ENCODE assay signal across 8 cellular contexts in the genomic region with DNA sequence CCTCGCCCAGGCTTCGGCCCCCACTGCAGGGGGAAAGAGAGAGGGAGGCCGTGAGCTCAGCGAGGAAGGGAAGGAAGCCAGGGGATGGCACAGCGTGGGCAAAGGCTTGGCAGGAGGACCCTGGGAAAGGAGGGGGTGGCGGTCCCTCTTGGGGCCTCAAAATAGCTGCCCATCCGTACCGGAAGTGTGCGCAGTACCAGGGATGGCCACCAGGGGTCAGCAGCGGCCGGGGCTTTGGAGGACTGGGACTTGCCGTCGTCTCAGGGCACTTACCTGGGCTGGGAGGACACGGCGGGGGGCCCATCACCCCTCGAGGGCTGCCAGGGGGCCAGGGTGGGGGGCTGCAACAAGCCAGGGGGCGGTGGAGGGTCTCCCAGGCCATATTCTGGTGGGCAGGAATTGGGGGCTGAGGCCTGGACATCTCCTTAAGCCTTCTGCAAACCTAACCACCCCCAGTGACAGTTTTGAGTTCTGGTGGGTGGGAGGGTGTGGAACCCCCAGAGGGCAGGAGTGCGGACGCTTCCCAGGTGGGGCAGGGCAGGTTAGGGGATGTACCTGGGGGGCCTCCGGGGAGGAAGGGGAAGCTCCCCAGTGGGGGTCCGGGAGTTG. TPM values are rescaled to one million over a fixed set of nuclear protein-coding genes. Genes with fewer than 3 reads are reported as not detected.
DNase-seq lines count a peak whose midpoint lies in the region; ATAC-seq and TF ChIP-seq lines count a peak whose summit lies in the region.

No MANE protein-coding gene starts in this region.

- WGBS in liver, result 23% methylated on average over 21 of the region's 21 CpGs

- peak; percentile 34 for DNase-seq in A172 (ENCODE audit: low spot score)
- DNase-seq in NCI-H2107 (lab: John Stamatoyannopoulos, UW), result peak; percentile 39
- peak; percentile 70 to 88 for DNase-seq in activated CD4-positive, alpha-beta T cell treated with anti-CD3 and anti-CD28 coated beads for 4 hours
- peak; percentile 68 for DNase-seq in cerebellum (ENCODE audit: low spot score)
- peak; percentile 71 to 86 for DNase-seq in stimulated activated CD4-positive, alpha-beta T cell treated with anti-CD3 and anti-CD28 coated beads, Interleukin-4, amount 100 ng/mL, for 4 hours

- no peak overlapping the region for H3K4me3 ChIP-seq in GM12875 (ENCODE audit: low read depth, low read length)
- no peak overlapping the region for H3K4me3 ChIP-seq in liver (ENCODE audit: low read depth in 1 of 3, low read length in 3 of 3)

- H3K36me3 ChIP-seq in liver (ENCODE audit: control insufficient read depth in 4 of 4, insufficient read depth in 3 of 4, low read depth in 1 of 4, low read length in 3 of 4), result peaks cover 0 to 18% (median 5%) of the 10 kb centered on the region in 4 donors

- peak; percentile 80 to 91 for TF ChIP-seq RAD21 in liver (IDR thresholded peaks at IDR 0.05)

- H3K4me1 ChIP-seq in liver (ENCODE audit: control insufficient read depth in 4 of 4, insufficient read depth in 4 of 4, low read length in 3 of 4), result no peaks in the 10 kb centered on the region

- no peaks in the 10 kb centered on the region for H3K9me3 ChIP-seq in liver (ENCODE audit: control insufficient read depth in 4 of 4, low read length in 3 of 4)

- H3K27me3 ChIP-seq in liver (ENCODE audit: control insufficient read depth in 4 of 4, insufficient read depth in 4 of 4, low read length in 3 of 4), result no peaks in the 10 kb centered on the region

- H3K27ac ChIP-seq in liver (ENCODE audit: low read depth in 1 of 2, low read length in 2 of 2), result no peak overlapping the region

- no peak for ATAC-seq in HG03378 (IDR thresholded peaks at IDR 0.05; ENCODE audit: unreplicated experiment)

- TF ChIP-seq CTCF in GM12875 (IDR thresholded peaks at IDR 0.05; ENCODE audit: borderline replicate concordance, insufficient read depth, low read depth, low read length) (peak; percentile 96), liver (IDR thresholded peaks at IDR 0.05; ENCODE audit: low read depth, low read length, missing input control) (peak; percentile 93)

- no peak overlapping the region for H3K9ac ChIP-seq in liver (ENCODE audit: low read depth in 1 of 2, low read length in 2 of 2)

TF ChIP-seq in liver, 16 proteins besides CTCF, POLR2A, EP300 and RAD21:
- TF ChIP-seq, protein P1, sequence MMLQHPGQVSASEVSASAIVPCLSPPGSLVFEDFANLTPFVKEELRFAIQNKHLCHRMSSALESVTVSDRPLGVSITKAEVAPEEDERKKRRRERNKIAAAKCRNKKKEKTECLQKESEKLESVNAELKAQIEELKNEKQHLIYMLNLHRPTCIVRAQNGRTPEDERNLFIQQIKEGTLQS (IDR thresholded peaks at IDR 0.05), result no peak
- TF ChIP-seq YY1 (IDR thresholded peaks at IDR 0.05) (no peak), GABPA (IDR thresholded peaks at IDR 0.05 in 1 of 2, conservative IDR thresholded peaks at IDR 0.05 in 1 of 2) (no peak), NR2F2 (IDR thresholded peaks at IDR 0.05) (no peak)
- TF ChIP-seq, protein P2, sequence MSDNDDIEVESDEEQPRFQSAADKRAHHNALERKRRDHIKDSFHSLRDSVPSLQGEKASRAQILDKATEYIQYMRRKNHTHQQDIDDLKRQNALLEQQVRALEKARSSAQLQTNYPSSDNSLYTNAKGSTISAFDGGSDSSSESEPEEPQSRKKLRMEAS (IDR thresholded peaks at IDR 0.05), result no peak

RNA-seq across cellular contexts. Expression of a gene that starts 7.8 kb away (rescaled TPM):
- total RNA-seq in A172 (2014; rRNA removed; shearing (Covaris generic)), result 29.1 and 31.5 TPM in 2 replicates
- total RNA-seq in cerebellum, result 10.6 TPM
- 10 to 100 TPM; 13.1 to 22.7 TPM for total RNA-seq in liver
- 10 to 100 TPM; 25.3 to 27.1 TPM for polyA plus RNA-seq in liver

RNA-seq across cellular contexts. Expression of a gene that starts 24.0 kb away (rescaled TPM):
- not detected in 2 replicates for total RNA-seq in A172 (2014; rRNA removed; shearing (Covaris generic))
- total RNA-seq in cerebellum, result 0.27 TPM
- total RNA-seq in liver, result under 1 TPM in 1 of 2 donors, not detected in 1; 0.08 TPM
- polyA plus RNA-seq in liver, result under 1 TPM; 0.30 to 0.39 TPM

RNA-seq across cellular contexts. Expression of a gene that starts 45.8 kb away (rescaled TPM):
- total RNA-seq in A172 (2014; rRNA removed; shearing (Covaris generic)), result 22.0 and 25.6 TPM in 2 replicates
- total RNA-seq in cerebellum (10.0 TPM), liver (1 to 10 TPM; 7.6 to 7.8 TPM)
- polyA plus RNA-seq in liver, result 10 to 100 TPM; 10.9 to 13.5 TPM

RNA-seq across cellular contexts. Expression of a gene that starts 46.0 kb away (rescaled TPM):
- total RNA-seq in A172 (2014; rRNA removed; shearing (Covaris generic)), result 122 TPM in 2 replicates
- total RNA-seq in cerebellum, result 16.8 TPM
- total RNA-seq in liver, result 10 to 100 TPM in 1 of 2 donors, 1 to 10 TPM in 1; 8.9 to 27.8 TPM
- polyA plus RNA-seq in liver, result 10 to 100 TPM; 18.1 to 19.8 TPM

RNA-seq across cellular contexts. Expression of a gene that starts 57.1 kb away (rescaled TPM):
- 30.3 and 30.6 TPM in 2 replicates for total RNA-seq in A172 (2014; rRNA removed; shearing (Covaris generic))
- total RNA-seq in cerebellum, result 5.4 TPM
- total RNA-seq in liver, result 1 to 10 TPM; 3.4 to 4.4 TPM
- polyA plus RNA-seq in liver, result 1 to 10 TPM; 3.7 to 5.7 TPM
